Comparison of ENCODE assay signal across 26 cellular contexts in the genomic region with DNA sequence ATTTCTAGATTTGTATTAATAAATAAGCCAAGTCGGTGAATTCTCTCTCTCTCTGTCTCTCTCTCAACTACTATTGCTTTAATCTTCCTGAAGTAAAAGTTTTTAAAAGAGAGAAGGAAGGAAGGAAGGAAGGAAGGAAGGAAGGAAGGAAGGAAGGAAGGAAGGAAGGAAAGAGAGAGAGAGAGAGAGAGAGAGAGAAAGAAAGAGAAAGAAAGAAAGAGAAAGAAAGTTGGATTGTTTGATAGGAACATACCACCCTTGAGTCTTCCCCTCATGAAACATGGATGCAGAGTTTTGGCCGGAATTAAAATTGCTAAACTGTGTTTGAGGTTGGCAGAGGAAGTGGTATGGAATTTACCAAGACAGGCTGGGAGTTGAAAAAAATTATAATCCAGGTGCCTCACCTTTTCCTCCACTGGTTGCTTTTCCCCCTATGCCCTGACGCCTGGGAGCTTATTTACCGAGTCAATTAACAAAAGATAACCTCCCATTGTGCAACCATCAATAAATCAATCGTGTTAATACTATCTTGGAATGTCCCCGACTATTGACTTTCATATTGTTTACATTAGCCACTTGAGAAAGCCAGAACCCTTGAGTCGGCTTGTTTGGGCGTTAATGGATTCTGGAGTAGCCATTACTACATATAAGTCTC.
A peak's percentile ranks its signal among the peaks of the same experiment; 100 is the strongest.
DNase-seq lines count a peak whose midpoint lies in the region; ATAC-seq, FAIRE-seq and TF ChIP-seq lines count a peak whose summit lies in the region.
"Had no signal": no experiment of that assay in that cellular context is flagged by ENCODE, and none has a peak within 500 bp of the region (broad histone marks: within the 10 kb centered on the region; RNA-seq: fewer than 3 reads in every experiment).

No MANE protein-coding gene starts in this region.

- FAIRE-seq in A549 (lab: Jason Lieb, UNC): no peak
- FAIRE-seq: colon, G401.6 had no signal

- no peak for TF ChIP-seq POLR2A in A549 (IDR thresholded peaks at IDR 0.05; ENCODE audit: low read length)

- peaks cover 20% of the 10 kb centered on the region for H3K9me3 Mint-ChIP-seq in endodermal cell
- H3K9me3 Mint-ChIP-seq: activated naive CD8-positive, alpha-beta T cell treated with anti-CD3 and anti-CD28 coated beads, Interleukin-2, amount 10 ng/mL, durations not matched to agents 7 days and 5 days; immature natural killer cell; T-cell had no signal

- 19% methylated on average over 8 of the region's 8 CpGs for WGBS in A549 (ENCODE audit: missing lambda C conversion rate)
- 67% methylated on average over 7 of the region's 8 CpGs for WGBS in HUES64
- WGBS in endodermal cell (ENCODE audit: insufficient coverage in 1 of 2, insufficient read length in 1 of 2), 2 experiments: 32 to 61% methylated on average over 4 to 7 of the region's 8 CpGs
- WGBS in mesendoderm (ENCODE audit: extremely low coverage, insufficient coverage, low lambda C conversion rate): no CpG with 5 or more reads among the region's 8 CpGs

- no peaks in the 10 kb centered on the region for H3K36me3 ChIP-seq in HUES64 (ENCODE audit: insufficient read depth, low read length)
- no peaks in the 10 kb centered on the region for H3K36me3 ChIP-seq in endodermal cell (ENCODE audit: control insufficient read depth, insufficient read depth, low read length)
- H3K36me3 ChIP-seq in mesendoderm (ENCODE audit: control insufficient read depth, insufficient read depth, low read length): no peaks in the 10 kb centered on the region
- H3K36me3 ChIP-seq: heart right ventricle had no signal

- no peaks in the 10 kb centered on the region for H3K79me1 ChIP-seq in mesendoderm (ENCODE audit: low read length)

- ATAC-seq in A549: peak in 1 of 2 experiments; percentile 38; a peak in 3 of 6 replicates
- ATAC-seq in HG03378 (IDR thresholded peaks at IDR 0.05; ENCODE audit: unreplicated experiment): no peak
- ATAC-seq: activated CD8-positive, alpha-beta memory T cell treated with anti-CD3 and anti-CD28 coated beads, Interleukin-2, amount 10 ng/mL, durations not matched to agents 7 days and 5 days; heart right ventricle; sciatic nerve; stimulated activated effector memory CD8-positive, alpha-beta T cell treated with anti-CD3 and anti-CD28 coated beads, Interleukin-12 subunit alpha, Interleukin-12 subunit beta, amount 100 ng/mL, for 72 hours; T-cell had no signal

- no peak overlapping the region for H2BK15ac ChIP-seq in mesendoderm (replicated peaks; ENCODE audit: low read depth)

- peaks cover 15% of the 10 kb centered on the region for H3K4me1 Mint-ChIP-seq in endodermal cell
- H3K4me1 Mint-ChIP-seq: activated CD8-positive, alpha-beta memory T cell treated with anti-CD3 and anti-CD28 coated beads, Interleukin-2, amount 10 ng/mL, durations not matched to agents 7 days and 5 days; activated naive CD8-positive, alpha-beta T cell treated with anti-CD3 and anti-CD28 coated beads, Interleukin-2, amount 10 ng/mL, durations not matched to agents 7 days and 5 days; CD14-positive monocyte; immature natural killer cell; stimulated activated effector memory CD8-positive, alpha-beta T cell treated with anti-CD3 and anti-CD28 coated beads, Interleukin-12 subunit alpha, Interleukin-12 subunit beta, amount 100 ng/mL, for 72 hours; T-cell had no signal

- TF ChIP-seq CTCF in A549 (IDR thresholded peaks at IDR 0.05) (no peak), endodermal cell (conservative IDR thresholded peaks at IDR 0.05) (no peak)

- H3K27ac ChIP-seq in A549 (peak overlapping the region; percentile 66 to 70), HUES64 (ENCODE audit: low read depth, low read length) (0 out of 2 replicates have a peak overlapping the region, but pooled peaks have one; percentile 17), endodermal cell (ENCODE audit: low read depth, low read length) (no peak overlapping the region), mesendoderm (ENCODE audit: low read depth, low read length) (no peak overlapping the region)
- H3K27ac ChIP-seq: heart right ventricle, testis had no signal

- no peaks in the 10 kb centered on the region for H3K79me2 ChIP-seq in mesendoderm (ENCODE audit: control insufficient read depth, insufficient read depth, low read length)

- H2BK120ac ChIP-seq in mesendoderm (ENCODE audit: low read depth, low read length): no peak overlapping the region

- no peak for TF ChIP-seq RAD21 in A549 (conservative IDR thresholded peaks at IDR 0.05 in 1 of 2, IDR thresholded peaks at IDR 0.05 in 1 of 2)

- no peak overlapping the region for H3K9ac ChIP-seq in HUES64 (ENCODE audit: low read depth, low read length)
- peak overlapping the region; percentile 15 for H3K9ac ChIP-seq in endodermal cell (ENCODE audit: extremely low read depth, low read length, poor library complexity, severe bottlenecking)
- H3K9ac ChIP-seq in mesendoderm (ENCODE audit: low read length): no peak overlapping the region

- H3K27me3 ChIP-seq in HUES64 (ENCODE audit: insufficient read depth, low read length): no peaks in the 10 kb centered on the region
- H3K27me3 ChIP-seq in endodermal cell (ENCODE audit: control insufficient read depth, insufficient read depth, low read length, poor library complexity, severe bottlenecking): no peaks in the 10 kb centered on the region
- H3K27me3 ChIP-seq in mesendoderm (ENCODE audit: insufficient read depth, low read length, poor library complexity): no peaks in the 10 kb centered on the region
- H3K27me3 ChIP-seq: testis had no signal

- H3K4me1 ChIP-seq in A549 (peaks cover 21% of the 10 kb centered on the region; the same call in 2 of the 3 replicates), HUES64 (ENCODE audit: insufficient read depth, low read length) (peaks cover 44% of the 10 kb centered on the region), endodermal cell (ENCODE audit: control insufficient read depth, insufficient read depth, low read length) (peaks cover 5% of the 10 kb centered on the region), mesendoderm (ENCODE audit: control insufficient read depth, low read depth, low read length) (peaks cover 9% of the 10 kb centered on the region)
- H3K4me1 ChIP-seq: testis had no signal

- H3K23ac ChIP-seq in mesendoderm (ENCODE audit: low read length): no peak overlapping the region

- no peak for DNase-seq in A549 (ENCODE audit: low read depth in 1 of 2, low spot score in 1 of 2)
- no peak for DNase-seq in endodermal cell
- peak; percentile 83 for DNase-seq in mesendoderm
- no peak for DNase-seq in SKM-1 treated with dmso at 0.1 percent for 144 hours (lab: John Stamatoyannopoulos, UW; ENCODE audit: unreplicated experiment)
- no peak for DNase-seq in stimulated activated CD4-positive, alpha-beta T cell treated with anti-CD3 and anti-CD28 coated beads, Interleukin-2, amount 100 ng/mL, for 48 hours
- DNase-seq in HPDE6-E6E7 (ENCODE audit: extremely low spot score): no peak
- DNase-seq: activated CD4-positive, alpha-beta T cell treated with anti-CD3 and anti-CD28 coated beads for 48 hours; activated CD8-positive, alpha-beta memory T cell treated with anti-CD3 and anti-CD28 coated beads, Interleukin-2, amount 10 ng/mL, durations not matched to agents 7 days and 5 days; activated naive CD8-positive, alpha-beta T cell treated with anti-CD3 and anti-CD28 coated beads, Interleukin-2, amount 10 ng/mL, durations not matched to agents 7 days and 5 days; heart right ventricle; immature natural killer cell; IMR-90; MM.1S; NCI-H2029; NCI-H524; SHP77; T-cell; testis had no signal

- no peak overlapping the region for H4K5ac ChIP-seq in mesendoderm (ENCODE audit: low read length)

- H3K27me3 Mint-ChIP-seq in endodermal cell (ENCODE audit: insufficient read depth): peaks cover 13% of the 10 kb centered on the region
- H3K27me3 Mint-ChIP-seq: activated CD8-positive, alpha-beta memory T cell treated with anti-CD3 and anti-CD28 coated beads, Interleukin-2, amount 10 ng/mL, durations not matched to agents 7 days and 5 days; activated naive CD8-positive, alpha-beta T cell treated with anti-CD3 and anti-CD28 coated beads, Interleukin-2, amount 10 ng/mL, durations not matched to agents 7 days and 5 days; brain had no signal

- no peak overlapping the region for H4K8ac ChIP-seq in mesendoderm (ENCODE audit: low read depth, low read length)

- no peak overlapping the region for H2AK5ac ChIP-seq in mesendoderm (ENCODE audit: low read length)

- POLR2A ChIA-PET in A549 (lab: Yijun Ruan, JAX): no interaction called here

- H3K4me3 Mint-ChIP-seq in endodermal cell: no peak overlapping the region
- H3K4me3 Mint-ChIP-seq: activated CD8-positive, alpha-beta memory T cell treated with anti-CD3 and anti-CD28 coated beads, Interleukin-2, amount 10 ng/mL, durations not matched to agents 7 days and 5 days; activated naive CD8-positive, alpha-beta T cell treated with anti-CD3 and anti-CD28 coated beads, Interleukin-2, amount 10 ng/mL, durations not matched to agents 7 days and 5 days; brain; CD14-positive monocyte; immature natural killer cell; stimulated activated effector memory CD8-positive, alpha-beta T cell treated with anti-CD3 and anti-CD28 coated beads, Interleukin-12 subunit alpha, Interleukin-12 subunit beta, amount 100 ng/mL, for 72 hours; T-cell had no signal

- H3K4me2 ChIP-seq in A549: peak overlapping the region; percentile 74
- no peak overlapping the region for H3K4me2 ChIP-seq in mesendoderm (ENCODE audit: low read length)

- peak overlapping the region; percentile 14 for H3K4me3 ChIP-seq in A549
- H3K4me3 ChIP-seq in HUES64 (ENCODE audit: low read length): peak overlapping the region; percentile 12
- H3K4me3 ChIP-seq in endodermal cell (ENCODE audit: low read length): peak overlapping the region; percentile 55
- no peak overlapping the region for H3K4me3 ChIP-seq in mesendoderm (ENCODE audit: low read length)
- H3K4me3 ChIP-seq: heart right ventricle, testis had no signal

- H3K4ac ChIP-seq in mesendoderm (ENCODE audit: low read depth, low read length): no peak overlapping the region

- H3K27ac Mint-ChIP-seq in endodermal cell: no peak overlapping the region
- H3K27ac Mint-ChIP-seq: activated CD8-positive, alpha-beta memory T cell treated with anti-CD3 and anti-CD28 coated beads, Interleukin-2, amount 10 ng/mL, durations not matched to agents 7 days and 5 days; activated naive CD8-positive, alpha-beta T cell treated with anti-CD3 and anti-CD28 coated beads, Interleukin-2, amount 10 ng/mL, durations not matched to agents 7 days and 5 days; brain; CD14-positive monocyte; immature natural killer cell; stimulated activated effector memory CD8-positive, alpha-beta T cell treated with anti-CD3 and anti-CD28 coated beads, Interleukin-12 subunit alpha, Interleukin-12 subunit beta, amount 100 ng/mL, for 72 hours; T-cell had no signal

- H3K9me3 ChIP-seq in A549: 0 out of 3 replicates have a peak, but pooled peaks cover 4% of the 10 kb centered on the region
- peaks cover 8% of the 10 kb centered on the region; the same call in 1 of the 2 replicates for H3K9me3 ChIP-seq in HUES64 (ENCODE audit: insufficient read depth, low read depth, low read length)
- H3K9me3 ChIP-seq in endodermal cell (ENCODE audit: control insufficient read depth, low read length): peaks cover 19% of the 10 kb centered on the region
- H3K9me3 ChIP-seq: heart right ventricle, testis had no signal

- peaks cover 10% of the 10 kb centered on the region for H3K36me3 Mint-ChIP-seq in endodermal cell (ENCODE audit: low read depth)
- H3K36me3 Mint-ChIP-seq: activated CD8-positive, alpha-beta memory T cell treated with anti-CD3 and anti-CD28 coated beads, Interleukin-2, amount 10 ng/mL, durations not matched to agents 7 days and 5 days; activated naive CD8-positive, alpha-beta T cell treated with anti-CD3 and anti-CD28 coated beads, Interleukin-2, amount 10 ng/mL, durations not matched to agents 7 days and 5 days; CD14-positive monocyte; stimulated activated effector memory CD8-positive, alpha-beta T cell treated with anti-CD3 and anti-CD28 coated beads, Interleukin-12 subunit alpha, Interleukin-12 subunit beta, amount 100 ng/mL, for 72 hours; T-cell had no signal

- H3K56ac ChIP-seq in mesendoderm (ENCODE audit: low read length): no peak overlapping the region

- no peak; a peak in 1 of 5 replicates for TF ChIP-seq EP300 in A549 (IDR thresholded peaks at IDR 0.05)

- CTCF ChIA-PET in A549 (lab: Yijun Ruan, JAX): interaction anchor here (0.8 kb wide), 1 partner anchor 48 kb away, joined by 3 read pairs; no protein-coding TSS in a partner anchor

- no peak overlapping the region for H3K18ac ChIP-seq in mesendoderm (ENCODE audit: low read length)

- no peak overlapping the region for H2BK5ac ChIP-seq in mesendoderm (ENCODE audit: low read length)

Comparison
In these comparisons a context has a peak if more than half of its experiments do, and no peak if none do; other contexts are left out.
1. H3K27ac ChIP-seq: peak in A549 (2 of 2) and HUES64 (single experiment); none in endodermal cell (single experiment) and mesendoderm (single experiment).